In genomic region chr12:121576851-121577391, GRCh38 we compare ENCODE assay signal across 8 cellular contexts. TPM values are rescaled to one million over a fixed set of nuclear protein-coding genes. Genes with fewer than 3 reads are reported as not detected.
DNase-seq lines count a peak whose midpoint lies in the region; ATAC-seq and TF ChIP-seq lines count a peak whose summit lies in the region.

No MANE protein-coding gene starts in this region.

- peak overlapping the region in 7 of 10 experiments; percentile 70 to 81 (median 71); a peak in 8 of 20 replicates for H3K4me3 ChIP-seq in BLaER1 treated with 17β-estradiol and CSF1 and Interleukin-3, amounts not matched to agents 10 nM and 100 nM

- peaks cover 13 to 20% (median 17%) of the 10 kb centered on the region in 3 donors for H3K4me1 Mint-ChIP-seq in IgD-negative memory B cell
- H3K4me1 Mint-ChIP-seq in chondrocyte (ENCODE audit: low read depth): peaks cover 46% of the 10 kb centered on the region
- peaks cover 25 to 43% (median 38%) of the 10 kb centered on the region in 3 donors for H3K4me1 Mint-ChIP-seq in naive B cell

- H3K27me3 ChIP-seq in BLaER1 treated with 17β-estradiol and CSF1 and Interleukin-3, amounts not matched to agents 10 nM and 100 nM: no peaks in the 10 kb centered on the region

- H4K20me1 ChIP-seq in BLaER1 treated with 17β-estradiol and CSF1 and Interleukin-3, amounts not matched to agents 10 nM and 100 nM: no peaks in the 10 kb centered on the region

- peak overlapping the region in 10 of 11 experiments; percentile 83 to 93 (median 88); a peak in 19 of 22 replicates for H3K9ac ChIP-seq in BLaER1 treated with 17β-estradiol and CSF1 and Interleukin-3, amounts not matched to agents 10 nM and 100 nM

- H3K4me2 ChIP-seq in BLaER1 treated with 17β-estradiol and CSF1 and Interleukin-3, amounts not matched to agents 10 nM and 100 nM: peak overlapping the region; percentile 89 to 98 (median 95)

- peaks cover 22 to 44% (median 37%) of the 10 kb centered on the region in 11 experiments for H3K36me3 ChIP-seq in BLaER1 treated with 17β-estradiol and CSF1 and Interleukin-3, amounts not matched to agents 10 nM and 100 nM

- ATAC-seq in naive B cell (ENCODE audit: low read depth in 2 of 2) (no peak), GM21381 (IDR thresholded peaks at IDR 0.05; ENCODE audit: unreplicated experiment) (no peak)

- H3K27me3 Mint-ChIP-seq in IgD-negative memory B cell (no peaks in the 10 kb centered on the region), chondrocyte (ENCODE audit: low read depth) (no peaks in the 10 kb centered on the region), naive B cell (no peaks in the 10 kb centered on the region)

- H3K27ac ChIP-seq in BLaER1 treated with 17β-estradiol and CSF1 and Interleukin-3, amounts not matched to agents 10 nM and 100 nM: peak overlapping the region in 9 of 11 experiments; percentile 27 to 91 (median 87); a peak in 16 of 22 replicates

- no peak for TF ChIP-seq CTCF in chondrocyte (IDR thresholded peaks at IDR 0.05)

- no peaks in the 10 kb centered on the region for H3K9me3 ChIP-seq in BLaER1 treated with 17β-estradiol and CSF1 and Interleukin-3, amounts not matched to agents 10 nM and 100 nM (replicated peaks in 1 of 11)

- peaks cover 47 to 72% (median 59%) of the 10 kb centered on the region in 10 experiments for H3K4me1 ChIP-seq in BLaER1 treated with 17β-estradiol and CSF1 and Interleukin-3, amounts not matched to agents 10 nM and 100 nM

- H3K4me3 Mint-ChIP-seq in IgD-negative memory B cell (peak overlapping the region in 3 of 4 donors; percentile 49 to 85 (median 56)), chondrocyte (ENCODE audit: unreplicated experiment) (peak overlapping the region; percentile 62), naive B cell (peak overlapping the region in 7 of 8 donors; percentile 36 to 76 (median 57))

- H3K27ac Mint-ChIP-seq in IgD-negative memory B cell: peak overlapping the region; percentile 27 to 63 (median 51)
- H3K27ac Mint-ChIP-seq in chondrocyte (ENCODE audit: unreplicated experiment): peak overlapping the region; percentile 94
- H3K27ac Mint-ChIP-seq in naive B cell: peak overlapping the region in 2 of 6 donors; percentile 19 to 24

- no peaks in the 10 kb centered on the region for H3K9me3 Mint-ChIP-seq in IgD-negative memory B cell
- H3K9me3 Mint-ChIP-seq in chondrocyte (ENCODE audit: low read depth): no peaks in the 10 kb centered on the region
- H3K9me3 Mint-ChIP-seq in naive B cell: no peaks in the 10 kb centered on the region

- DNase-seq in chondrocyte (ENCODE audit: low spot score): no peak
- no peak for DNase-seq in naive B cell
- no peak for DNase-seq in SIG-M5 treated with dmso at 0.1 percent for 504 hours (lab: John Stamatoyannopoulos, UW; ENCODE audit: unreplicated experiment)
- DNase-seq in NCI-H345 (lab: John Stamatoyannopoulos, UW): no peak
- DNase-seq in AML-193 (lab: John Stamatoyannopoulos, UW): no peak

- H3K36me3 Mint-ChIP-seq in IgD-negative memory B cell (peaks cover 9% of the 10 kb centered on the region), chondrocyte (ENCODE audit: low read depth) (peaks cover 9% of the 10 kb centered on the region), naive B cell (peaks cover 8 to 11% of the 10 kb centered on the region in 2 donors)

RNA-seq across cellular contexts. Expression of gene KDM2B, which starts 3.9 kb away (rescaled TPM):
- polyA plus RNA-seq in IgD-negative memory B cell (49.0 TPM), naive B cell (ENCODE audit: low read depth in 6 of 6) (10 to 100 TPM; 25.5 to 46.5 (median 31.0) TPM)
- total RNA-seq in chondrocyte: 21.3 to 25.3 TPM (median 21.8 TPM) in 3 replicates

RNA-seq across cellular contexts. Expression of gene ORAI1, which starts 49.4 kb away (rescaled TPM):
- polyA plus RNA-seq in IgD-negative memory B cell: 109 TPM
- total RNA-seq in chondrocyte: 6.0 to 9.3 TPM (median 8.9 TPM) in 3 replicates
- polyA plus RNA-seq in naive B cell (ENCODE audit: low read depth in 6 of 6): 100 to 1,000 TPM; 130 to 190 (median 161) TPM
